In the genomic region with DNA sequence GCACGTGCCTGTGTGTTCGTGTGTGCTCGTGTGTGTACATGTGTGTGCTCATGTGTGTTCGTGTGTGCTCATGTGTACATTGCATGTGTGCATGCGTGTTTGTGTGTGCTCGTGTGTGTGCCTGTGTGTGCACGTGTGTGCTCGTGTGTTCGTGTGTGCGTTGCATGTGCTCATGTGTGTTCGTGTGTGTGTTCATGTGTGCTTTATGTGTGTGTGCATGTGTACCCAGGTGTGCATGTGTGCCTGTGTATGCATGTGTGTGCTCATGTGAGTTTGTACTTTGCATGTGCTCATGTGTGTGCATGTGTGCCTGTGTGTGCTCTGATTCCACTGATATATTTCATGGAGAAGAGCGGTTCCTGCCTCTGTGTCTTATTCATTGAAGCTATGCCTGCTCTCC, we compare ENCODE assay signal across 14 cellular contexts.
DNase-seq lines count a peak whose midpoint lies in the region; ATAC-seq, FAIRE-seq and TF ChIP-seq lines count a peak whose summit lies in the region.
"Had no signal": no experiment of that assay in that cellular context is flagged by ENCODE, and none has a peak within 500 bp of the region (broad histone marks: within the 10 kb centered on the region; RNA-seq: fewer than 3 reads in every experiment).

No MANE protein-coding gene starts in this region.

- H3K9me3 ChIP-seq in HepG2 (ENCODE audit: low read length) (no peaks in the 10 kb centered on the region), right lobe of liver (no peaks in the 10 kb centered on the region), H1 (ENCODE audit: insufficient read depth in 2 of 2, low read depth in 1 of 2, low read length in 1 of 2) (no peaks in the 10 kb centered on the region), neuronal stem cell (replicated peaks in 1 of 2; ENCODE audit: control insufficient read depth in 2 of 2, insufficient read depth in 1 of 2, low read depth in 1 of 2, low read length in 2 of 2) (no peaks in the 10 kb centered on the region), PC-9 (ENCODE audit: insufficient read depth, low read depth) (no peaks in the 10 kb centered on the region)
- H3K9me3 ChIP-seq: BLaER1, Caco-2 had no signal

- FAIRE-seq in HepG2 (lab: Jason Lieb, UNC): no peak
- FAIRE-seq in H1 (lab: Jason Lieb, UNC): no peak
- FAIRE-seq: GM12892 had no signal

- no peak overlapping the region for H3K4me2 ChIP-seq in HepG2 (ENCODE audit: low read depth, low read length)
- no peak overlapping the region for H3K4me2 ChIP-seq in H1 (ENCODE audit: insufficient read depth in 1 of 2, low read depth in 2 of 2, low read length in 2 of 2)
- no peak overlapping the region for H3K4me2 ChIP-seq in neuronal stem cell (ENCODE audit: insufficient read depth, low read length, poor library complexity, severe bottlenecking)
- no peak overlapping the region for H3K4me2 ChIP-seq in PC-9
- H3K4me2 ChIP-seq: BLaER1 had no signal

- no peaks in the 10 kb centered on the region for H3K79me2 ChIP-seq in HepG2 (ENCODE audit: insufficient read depth, low read length)
- H3K79me2 ChIP-seq in H1 (ENCODE audit: control insufficient read depth in 1 of 2, insufficient read depth in 2 of 2, low read length in 2 of 2): no peaks in the 10 kb centered on the region
- H3K79me2 ChIP-seq in PC-9 (ENCODE audit: low read depth): no peaks in the 10 kb centered on the region

- intact Hi-C loops in HepG2 (cut with micrococcal nuclease; ENCODE audit: unreplicated experiment): no loop called here
- intact Hi-C loops in right lobe of liver (cut with DNase I): no loop called here
- intact Hi-C loops in PC-9 (cut with micrococcal nuclease; ENCODE audit: unreplicated experiment): no loop called here

- peaks cover 4% of the 10 kb centered on the region for H3K23me2 ChIP-seq in H1 (ENCODE audit: low read depth, low read length)

- H2BK12ac ChIP-seq in H1 (ENCODE audit: low read depth, low read length) (peak overlapping the region; percentile 95; the same call in 1 of the 2 replicates), neuronal stem cell (ENCODE audit: low read length) (no peak overlapping the region)

- H3K36me3 ChIP-seq in HepG2 (replicated peaks in 1 of 2; ENCODE audit: control insufficient read depth in 1 of 2, insufficient read depth in 2 of 2, low read length in 2 of 2): no peaks in the 10 kb centered on the region
- no peaks in the 10 kb centered on the region for H3K36me3 ChIP-seq in right lobe of liver
- H3K36me3 ChIP-seq in H1 (ENCODE audit: control insufficient read depth in 2 of 4, insufficient read depth in 4 of 4, low read length in 3 of 4): no peaks in the 10 kb centered on the region; a peak in 1 of 8 replicates
- no peaks in the 10 kb centered on the region for H3K36me3 ChIP-seq in neuronal stem cell (replicated peaks in 1 of 2; ENCODE audit: control insufficient read depth in 2 of 2, insufficient read depth in 2 of 2, low read length in 2 of 2)
- no peaks in the 10 kb centered on the region for H3K36me3 ChIP-seq in PC-9 (ENCODE audit: low read depth)
- H3K36me3 ChIP-seq: BLaER1 had no signal

- DNase-seq in HepG2 (ENCODE audit: low spot score): no peak
- no peak for DNase-seq in right lobe of liver
- DNase-seq in H1 (ENCODE audit: low read depth in 1 of 2, low spot score in 2 of 2): no peak
- DNase-seq in neuronal stem cell (ENCODE audit: low spot score): no peak
- DNase-seq in PC-9: no peak
- DNase-seq in NCI-H2107 (lab: John Stamatoyannopoulos, UW): no peak
- DNase-seq in DMS53 treated with DMSO at 0.1 percent for 48 hours (lab: John Stamatoyannopoulos, UW; ENCODE audit: unreplicated experiment): no peak
- DNase-seq: 8988T; AML-193; Caco-2; CD8-positive, alpha-beta memory T cell had no signal

- no peak overlapping the region for H3K56ac ChIP-seq in H1 (replicated peaks; ENCODE audit: insufficient read length, low read depth, low read length)

- H3K9ac ChIP-seq in HepG2 (ENCODE audit: insufficient read depth, low read depth, low read length): no peak overlapping the region
- no peak overlapping the region for H3K9ac ChIP-seq in H1 (replicated peaks in 1 of 4; ENCODE audit: extremely low read depth in 1 of 4, low read depth in 3 of 4, low read length in 3 of 4)
- peak overlapping the region; percentile 37 for H3K9ac ChIP-seq in neuronal stem cell (ENCODE audit: low read depth, low read length, poor library complexity)
- H3K9ac ChIP-seq: BLaER1 had no signal

- TF ChIP-seq CTCF in HepG2 (CRISPR knock-in tag; IDR thresholded peaks at IDR 0.05) (no peak), right lobe of liver (IDR thresholded peaks at IDR 0.05) (no peak), H1 (IDR thresholded peaks at IDR 0.05; ENCODE audit: control extremely low read depth in 1 of 3, insufficient read depth in 1 of 3, low read depth in 1 of 3, low read length in 3 of 3) (no peak), PC-9 (conservative IDR thresholded peaks at IDR 0.05) (no peak)

- 40% methylated on average over 11 of the region's 12 CpGs for WGBS in HepG2 (ENCODE audit: low lambda C conversion rate)
- 83% methylated on average over 5 of the region's 12 CpGs for WGBS in right lobe of liver (ENCODE audit: insufficient coverage, low coverage, low lambda C conversion rate, missing lambda C conversion rate)
- 91% methylated on average over 12 of the region's 12 CpGs; no CpG with 5 or more reads in 1 of the 2 experiments for WGBS in H1 (ENCODE audit: extremely low coverage in 1 of 2, insufficient coverage in 1 of 2, insufficient read length in 1 of 2, insufficient replicate concordance in 2 of 2, low coverage in 1 of 2, low lambda C conversion rate in 2 of 2, missing lambda C conversion rate in 1 of 2), 2 experiments
- no CpG with 5 or more reads among the region's 12 CpGs for WGBS in neuronal stem cell (ENCODE audit: extremely low coverage in 2 of 2, insufficient read length in 2 of 2, insufficient replicate concordance in 1 of 2), 2 donors

- POLR2A ChIA-PET in HepG2 (lab: Yijun Ruan, JAX) (no interaction called here), H1 (lab: Charles Lee; ENCODE audit: partially characterized antibody) (no interaction called here), PC-9 (lab: Charles Lee; ENCODE audit: unreplicated experiment) (no interaction called here)

- H2BK20ac ChIP-seq in H1 (ENCODE audit: low read length): no peak overlapping the region

- no peak overlapping the region for H4K8ac ChIP-seq in H1 (ENCODE audit: extremely low read depth, insufficient read depth, low read length)
- H4K8ac ChIP-seq in neuronal stem cell (ENCODE audit: low read depth, low read length): no peak overlapping the region

- H3K4me1 ChIP-seq in HepG2 (ENCODE audit: insufficient read depth, low read length): no peaks in the 10 kb centered on the region
- no peaks in the 10 kb centered on the region for H3K4me1 ChIP-seq in right lobe of liver
- H3K4me1 ChIP-seq in H1 (replicated peaks in 1 of 4; ENCODE audit: control insufficient read depth in 3 of 4, insufficient read depth in 4 of 4, low read length in 3 of 4): no peaks in the 10 kb centered on the region
- H3K4me1 ChIP-seq in neuronal stem cell (ENCODE audit: control insufficient read depth in 2 of 2, insufficient read depth in 1 of 2, low read depth in 1 of 2, low read length in 2 of 2): peaks cover 0 to 1% of the 10 kb centered on the region in 2 donors
- no peaks in the 10 kb centered on the region for H3K4me1 ChIP-seq in PC-9 (replicated peaks; ENCODE audit: insufficient read depth)
- H3K4me1 ChIP-seq: BLaER1, Caco-2 had no signal

- H3K4ac ChIP-seq in H1 (replicated peaks; ENCODE audit: insufficient read length, low read depth, low read length) (peak overlapping the region; percentile 97), neuronal stem cell (ENCODE audit: low read length) (no peak overlapping the region)

- no peak overlapping the region for H3K14ac ChIP-seq in H1 (ENCODE audit: insufficient read length)
- peak overlapping the region; percentile 17 for H3K14ac ChIP-seq in neuronal stem cell (ENCODE audit: low read length)

- TF ChIP-seq POLR2A in HepG2 (IDR thresholded peaks at IDR 0.05; ENCODE audit: insufficient read depth in 1 of 2, low read depth in 2 of 2, low read length in 2 of 2) (no peak), right lobe of liver (IDR thresholded peaks at IDR 0.05) (no peak), H1 (IDR thresholded peaks at IDR 0.05; ENCODE audit: control extremely low read depth in 1 of 2, low read depth in 2 of 2, low read length in 2 of 2) (no peak)

- no TSS peak for BruUV-seq in HepG2 (replicated peaks; lab: Mats Ljungman, UMichigan)
- no TSS peak for BruUV-seq in PC-9 (replicated peaks; lab: Mats Ljungman, UMichigan)

- H2BK15ac ChIP-seq in H1 (ENCODE audit: low read length): no peak overlapping the region
- no peak overlapping the region for H2BK15ac ChIP-seq in neuronal stem cell (ENCODE audit: low read length)

- H2BK5ac ChIP-seq in H1 (ENCODE audit: low read depth, low read length) (peak overlapping the region; percentile 78; the same call in 1 of the 2 replicates), neuronal stem cell (ENCODE audit: low read length) (no peak overlapping the region)

- no peaks in the 10 kb centered on the region for H3K79me1 ChIP-seq in H1 (ENCODE audit: low read depth, low read length)
- H3K79me1 ChIP-seq in neuronal stem cell (ENCODE audit: low read depth, low read length): no peaks in the 10 kb centered on the region

- TF ChIP-seq EP300 in HepG2 (IDR thresholded peaks at IDR 0.05; ENCODE audit: low read depth in 2 of 2, low read length in 2 of 2): no peak
- no peak for TF ChIP-seq EP300 in HepG2 (CRISPR knock-in tag; IDR thresholded peaks at IDR 0.05; ENCODE audit: borderline replicate concordance)
- no peak for TF ChIP-seq EP300 in H1 (IDR thresholded peaks at IDR 0.05; ENCODE audit: borderline replicate concordance in 1 of 2, low read depth in 2 of 2, low read length in 2 of 2)

- ATAC-seq in HepG2: no peak
- no peak for ATAC-seq in right lobe of liver
- ATAC-seq: HCT116 had no signal

- no peak for TF ChIP-seq RAD21 in HepG2 (CRISPR knock-in tag; IDR thresholded peaks at IDR 0.05)
- no peak for TF ChIP-seq RAD21 in H1 (IDR thresholded peaks at IDR 0.05 in 1 of 2, conservative IDR thresholded peaks at IDR 0.05 in 1 of 2; ENCODE audit: low read depth in 2 of 2, low read length in 2 of 2)

- no peaks in the 10 kb centered on the region for H3K9me2 ChIP-seq in PC-9 (ENCODE audit: insufficient read depth)

- H4K20me1 ChIP-seq in HepG2 (ENCODE audit: insufficient read depth, low read length) (no peaks in the 10 kb centered on the region), H1 (replicated peaks in 1 of 2; ENCODE audit: control insufficient read depth in 1 of 2, insufficient read depth in 2 of 2, low read length in 2 of 2) (peaks cover 0 to 3% of the 10 kb centered on the region in 2 experiments), PC-9 (ENCODE audit: insufficient read depth) (no peaks in the 10 kb centered on the region)
- H4K20me1 ChIP-seq: BLaER1 had no signal

- H4K91ac ChIP-seq in H1 (replicated peaks; ENCODE audit: insufficient read length, low read length) (peak overlapping the region; percentile 54), neuronal stem cell (ENCODE audit: low read depth, low read length, poor library complexity) (no peak overlapping the region)

- H2AFZ ChIP-seq in HepG2 (ENCODE audit: low read length): no peak overlapping the region
- H2AFZ ChIP-seq in H1 (ENCODE audit: low read length): no peak overlapping the region
- H2AFZ ChIP-seq in neuronal stem cell (ENCODE audit: low read length): no peak overlapping the region
- H2AFZ ChIP-seq in PC-9: no peak overlapping the region

- H3K4me3 ChIP-seq in HepG2 (replicated peaks in 1 of 3; ENCODE audit: insufficient read depth in 1 of 3, low read depth in 2 of 3, low read length in 3 of 3) (no peak overlapping the region), right lobe of liver (no peak overlapping the region), H1 (ENCODE audit: extremely low read depth in 1 of 4, insufficient read depth in 2 of 4, low read depth in 3 of 4, low read length in 4 of 4) (no peak overlapping the region), neuronal stem cell (ENCODE audit: low read length in 2 of 2) (peak overlapping the region in 1 of 2 donors; percentile 62), PC-9 (no peak overlapping the region)
- H3K4me3 ChIP-seq: BLaER1 had no signal

- H3K27me3 ChIP-seq in HepG2 (ENCODE audit: control insufficient read depth in 1 of 2, insufficient read depth in 2 of 2, low read length in 2 of 2): peaks cover 0 to 2% of the 10 kb centered on the region in 2 experiments; a peak in 1 of 5 replicates
- H3K27me3 ChIP-seq in right lobe of liver: no peaks in the 10 kb centered on the region
- H3K27me3 ChIP-seq in H1 (replicated peaks in 1 of 4; ENCODE audit: control insufficient read depth in 3 of 4, extremely low read depth in 1 of 4, insufficient read depth in 3 of 4, low read length in 3 of 4): no peaks in the 10 kb centered on the region; a peak in 1 of 7 replicates
- H3K27me3 ChIP-seq in neuronal stem cell (ENCODE audit: control insufficient read depth in 3 of 3, insufficient read depth in 3 of 3, low read depth in 1 of 3, low read length in 3 of 3): no peaks in the 10 kb centered on the region
- H3K27me3 ChIP-seq in PC-9 (ENCODE audit: insufficient read depth, low read depth): peaks cover 35% of the 10 kb centered on the region
- H3K27me3 ChIP-seq: BLaER1 had no signal

- no peaks in the 10 kb centered on the region for H3F3A ChIP-seq in PC-9 (ENCODE audit: insufficient read depth, low read depth)

- H2BK120ac ChIP-seq in H1 (replicated peaks; ENCODE audit: low read depth, low read length) (peak overlapping the region; percentile 43), neuronal stem cell (ENCODE audit: low read depth, low read length) (no peak overlapping the region)

- H3K18ac ChIP-seq in H1 (ENCODE audit: extremely low read depth, low read length) (no peak overlapping the region; the same call in 1 of the 2 replicates), neuronal stem cell (ENCODE audit: low read length) (no peak overlapping the region)

- in situ Hi-C loops in HepG2 (cut with HindIII; ENCODE audit: extremely low pct_ligation_motif_present, low pct_unique_long_range_greater_than_20kb): no loop called here

- H2AK5ac ChIP-seq in H1 (ENCODE audit: low read depth, low read length): peak overlapping the region; percentile 96; the same call in 1 of the 2 replicates
- H2AK5ac ChIP-seq in neuronal stem cell (ENCODE audit: low read depth, low read length): no peak overlapping the region

- H3K27ac ChIP-seq in HepG2 (ENCODE audit: extremely low read length, insufficient read depth, low read length): no peak overlapping the region
- no peak overlapping the region for H3K27ac ChIP-seq in right lobe of liver
- no peak overlapping the region for H3K27ac ChIP-seq in H1 (ENCODE audit: low read depth, low read length)
- H3K27ac ChIP-seq in neuronal stem cell (replicated peaks; ENCODE audit: low read length): no peak overlapping the region
- H3K27ac ChIP-seq in PC-9: no peak overlapping the region
- H3K27ac ChIP-seq: BLaER1 had no signal

- no peak overlapping the region for H4K5ac ChIP-seq in H1 (ENCODE audit: insufficient read length, low read depth, low read length)

- H3K23ac ChIP-seq in H1 (ENCODE audit: insufficient read length) (no peak overlapping the region), neuronal stem cell (ENCODE audit: low read depth, low read length, poor library complexity) (peak overlapping the region; percentile 1)

- CTCF ChIA-PET in HepG2 (lab: Yijun Ruan, JAX; ENCODE audit: low intra/inter-chr PET ratio, low total read pairs): no interaction called here
- CTCF ChIA-PET in H1 (lab: Charles Lee; ENCODE audit: partially characterized antibody): no interaction called here
- CTCF ChIA-PET in PC-9 (lab: Charles Lee): no interaction called here
